1 cellular context compared by ENCODE assay signal in genomic region chr2:168801961-168802824, GRCh38.
TF ChIP-seq lines count a peak whose summit lies in the region.

Gene NOSTRIN, plus strand, starts transcription at chr2:168802637. Its CDS starts 10 bp downstream, at chr2:168802647.

TF ChIP-seq in K562, 482 proteins besides CTCF, POLR2A, EP300 and RAD21 (continued from another document and continues in another):
- TF ChIP-seq USF2 (CRISPR knock-in tag; IDR thresholded peaks at IDR 0.05) (no peak), MCM3 (IDR thresholded peaks at IDR 0.05) (no peak), HINFP (tag; conservative IDR thresholded peaks at IDR 0.05; ENCODE audit: low read depth) (no peak), MBD2 (IDR thresholded peaks at IDR 0.05; ENCODE audit: borderline replicate concordance, low read depth) (no peak; the same call in 1 of the 2 replicates), ZBTB34 (CRISPR knock-in tag; IDR thresholded peaks at IDR 0.05) (no peak), PURB (CRISPR knock-in tag; IDR thresholded peaks at IDR 0.05; ENCODE audit: low read depth) (no peak), NR2C1 (IDR thresholded peaks at IDR 0.05) (peak; percentile 50), NR2C1 (tag; IDR thresholded peaks at IDR 0.05) (peak; percentile 79), ZNF274 (IDR thresholded peaks at IDR 0.05; ENCODE audit: borderline replicate concordance, low read depth, low read length) (no peak), ARID3B (CRISPR knock-in tag; IDR thresholded peaks at IDR 0.05; ENCODE audit: borderline replicate concordance) (no peak), MNT (conservative IDR thresholded peaks at IDR 0.05) (peak in 1 of 2 experiments; percentile 48; a peak in 2 of 4 replicates), POLR3G (IDR thresholded peaks at IDR 0.05; ENCODE audit: extremely low read depth, insufficient read length, insufficient replicate concordance) (no peak), ZNF518B (CRISPR knock-in tag; IDR thresholded peaks at IDR 0.05) (no peak), HCFC1 (IDR thresholded peaks at IDR 0.05; ENCODE audit: low read depth, low read length) (no peak), ZNF398 (CRISPR knock-in tag; IDR thresholded peaks at IDR 0.05) (no peak), HNRNPH1 (optimal IDR thresholded peaks at IDR 0.05; ENCODE audit: low read depth, low read length) (no peak), TAL1 (IDR thresholded peaks at IDR 0.05) (no peak), ZNF583 (CRISPR knock-in tag; IDR thresholded peaks at IDR 0.05) (peak; percentile 59; the same call in 1 of the 2 replicates), PHF8 (IDR thresholded peaks at IDR 0.05; ENCODE audit: borderline replicate concordance, low read length) (no peak), SMAD3 (CRISPR knock-in tag; conservative IDR thresholded peaks at IDR 0.05) (0 out of 2 replicates have a peak, but pooled peaks have one; percentile 47), MLLT1 (IDR thresholded peaks at IDR 0.05) (peak; percentile 15 to 41; a peak in 3 of 4 replicates), SNAPC5 (CRISPR knock-in tag; IDR thresholded peaks at IDR 0.05) (no peak), ZNF143 (CRISPR knock-in tag; IDR thresholded peaks at IDR 0.05) (no peak), USF1 (CRISPR knock-in tag; IDR thresholded peaks at IDR 0.05) (no peak), KAT2B (IDR thresholded peaks at IDR 0.05; ENCODE audit: low read depth, low read length) (no peak), TEAD4 (IDR thresholded peaks at IDR 0.05; ENCODE audit: low read length) (peak; percentile 63), TEAD4 (CRISPR knock-in tag; IDR thresholded peaks at IDR 0.05; ENCODE audit: borderline replicate concordance) (no peak), HDAC1 (IDR thresholded peaks at IDR 0.05) (peak; percentile 4 to 42; a peak in 2 of 4 replicates), RBM22 (IDR thresholded peaks at IDR 0.05; ENCODE audit: low read depth, low read length, poor library complexity, severe bottlenecking) (no peak), SRSF7 (optimal IDR thresholded peaks at IDR 0.05; ENCODE audit: low read depth, low read length) (no peak), MIER1 (IDR thresholded peaks at IDR 0.05; ENCODE audit: low read depth) (no peak), CREBBP (IDR thresholded peaks at IDR 0.05; ENCODE audit: low read depth, low read length) (no peak), HDGF (IDR thresholded peaks at IDR 0.05) (no peak), ZFP30 (CRISPR knock-in tag; IDR thresholded peaks at IDR 0.05; ENCODE audit: borderline replicate concordance) (no peak), HMG20B (CRISPR knock-in tag; IDR thresholded peaks at IDR 0.05) (no peak), TRIM25 (IDR thresholded peaks at IDR 0.05; ENCODE audit: borderline replicate concordance) (no peak), SNIP1 (IDR thresholded peaks at IDR 0.05; ENCODE audit: low read depth) (no peak), ZNF766 (CRISPR knock-in tag; conservative IDR thresholded peaks at IDR 0.05) (peak; percentile 49; the same call in 1 of the 2 replicates), ZNF695 (CRISPR knock-in tag; IDR thresholded peaks at IDR 0.05) (no peak), ZFP1 (CRISPR knock-in tag; IDR thresholded peaks at IDR 0.05) (no peak), ZFX (CRISPR knock-in tag; IDR thresholded peaks at IDR 0.05) (0 out of 2 replicates have a peak, but pooled peaks have one; percentile 18), NFATC3 (IDR thresholded peaks at IDR 0.05) (no peak)
